11 cellular contexts compared by ENCODE assay signal in the genomic region with DNA sequence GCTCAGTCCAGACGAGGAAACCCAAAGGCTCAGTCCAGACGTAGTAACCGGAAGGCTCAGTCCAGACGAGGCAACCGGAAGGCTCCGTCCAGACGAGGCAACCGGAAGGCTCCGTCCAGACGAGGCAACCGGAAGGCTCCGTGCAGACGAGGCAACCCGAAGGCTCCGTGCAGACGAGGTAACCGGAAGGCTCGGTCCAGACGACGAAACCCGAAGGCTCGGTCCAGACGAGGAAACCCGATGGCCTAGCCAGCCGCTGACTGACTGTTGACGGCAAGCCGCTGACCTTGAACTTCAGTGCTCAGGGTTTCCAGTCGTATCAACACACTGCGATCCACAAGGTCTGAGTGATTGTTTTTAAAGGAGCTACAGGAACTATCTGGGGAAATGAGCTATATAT.
"Had no signal": no experiment of that assay in that cellular context is flagged by ENCODE, and none has a peak within 500 bp of the region (broad histone marks: within the 10 kb centered on the region; RNA-seq: fewer than 3 reads in every experiment).

No MANE protein-coding gene starts in this region.

- H3K36me3 ChIP-seq: HAP-1 had no signal

- DNase-seq: GM23248, GOT3, H7, H9, HCEC 1CT, HFFc6 had no signal

- H3K4me3 ChIP-seq: GM23248, GM23338, HAP-1 had no signal

- ATAC-seq: GM23338, HCT116 had no signal

- H3K4me1 ChIP-seq: HAP-1 had no signal

- H2AFZ ChIP-seq: GM23248, GM23338 had no signal

- FAIRE-seq: H1, H54 had no signal

- H3K9ac ChIP-seq: GM23248 had no signal

- H3K27ac ChIP-seq: GM23248 had no signal

- H3K4me2 ChIP-seq: GM23338 had no signal

- H3K9me3 ChIP-seq: HAP-1 had no signal
